Comparison of ENCODE assay signal across 2 cellular contexts in the genomic region with DNA sequence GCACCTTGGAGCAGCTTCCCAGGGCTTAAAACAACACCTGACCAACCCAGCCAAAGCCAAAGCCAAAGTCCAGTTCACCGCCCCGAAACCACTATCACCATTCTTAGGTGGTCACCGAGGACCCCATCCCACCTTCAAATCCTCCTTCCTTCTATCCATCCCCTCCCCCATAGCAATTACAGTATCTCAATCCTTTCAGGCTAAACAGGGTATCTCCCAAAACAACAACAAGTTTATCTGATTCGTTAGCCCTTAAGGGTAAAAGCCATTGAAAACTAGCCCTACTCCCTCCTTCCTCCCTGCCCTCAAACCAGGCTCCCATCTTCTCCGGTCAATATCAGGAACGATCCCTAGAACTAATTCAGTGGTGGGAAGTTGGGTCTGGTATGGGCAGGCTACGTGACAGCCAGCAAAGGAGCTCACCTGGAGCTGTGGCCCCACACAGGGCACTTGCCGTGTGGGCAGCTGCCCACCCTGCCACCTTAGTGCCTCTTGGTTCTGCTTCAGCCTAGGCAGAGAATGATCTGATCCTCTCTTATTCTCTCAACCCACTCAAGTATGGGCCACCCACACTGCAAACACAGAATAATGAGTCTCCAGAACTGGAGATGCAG.
TF ChIP-seq lines count a peak whose summit lies in the region.

No MANE protein-coding gene starts in this region.

TF ChIP-seq in A549, 52 proteins besides CTCF, POLR2A, EP300 and RAD21:
- TF ChIP-seq, protein P1, sequence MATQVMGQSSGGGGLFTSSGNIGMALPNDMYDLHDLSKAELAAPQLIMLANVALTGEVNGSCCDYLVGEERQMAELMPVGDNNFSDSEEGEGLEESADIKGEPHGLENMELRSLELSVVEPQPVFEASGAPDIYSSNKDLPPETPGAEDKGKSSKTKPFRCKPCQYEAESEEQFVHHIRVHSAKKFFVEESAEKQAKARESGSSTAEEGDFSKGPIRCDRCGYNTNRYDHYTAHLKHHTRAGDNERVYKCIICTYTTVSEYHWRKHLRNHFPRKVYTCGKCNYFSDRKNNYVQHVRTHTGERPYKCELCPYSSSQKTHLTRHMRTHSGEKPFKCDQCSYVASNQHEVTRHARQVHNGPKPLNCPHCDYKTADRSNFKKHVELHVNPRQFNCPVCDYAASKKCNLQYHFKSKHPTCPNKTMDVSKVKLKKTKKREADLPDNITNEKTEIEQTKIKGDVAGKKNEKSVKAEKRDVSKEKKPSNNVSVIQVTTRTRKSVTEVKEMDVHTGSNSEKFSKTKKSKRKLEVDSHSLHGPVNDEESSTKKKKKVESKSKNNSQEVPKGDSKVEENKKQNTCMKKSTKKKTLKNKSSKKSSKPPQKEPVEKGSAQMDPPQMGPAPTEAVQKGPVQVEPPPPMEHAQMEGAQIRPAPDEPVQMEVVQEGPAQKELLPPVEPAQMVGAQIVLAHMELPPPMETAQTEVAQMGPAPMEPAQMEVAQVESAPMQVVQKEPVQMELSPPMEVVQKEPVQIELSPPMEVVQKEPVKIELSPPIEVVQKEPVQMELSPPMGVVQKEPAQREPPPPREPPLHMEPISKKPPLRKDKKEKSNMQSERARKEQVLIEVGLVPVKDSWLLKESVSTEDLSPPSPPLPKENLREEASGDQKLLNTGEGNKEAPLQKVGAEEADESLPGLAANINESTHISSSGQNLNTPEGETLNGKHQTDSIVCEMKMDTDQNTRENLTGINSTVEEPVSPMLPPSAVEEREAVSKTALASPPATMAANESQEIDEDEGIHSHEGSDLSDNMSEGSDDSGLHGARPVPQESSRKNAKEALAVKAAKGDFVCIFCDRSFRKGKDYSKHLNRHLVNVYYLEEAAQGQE (IDR thresholded peaks at IDR 0.05): no peak
- TF ChIP-seq CBX8 (IDR thresholded peaks at IDR 0.05) (no peak), HEYL (CRISPR knock-in tag; IDR thresholded peaks at IDR 0.05) (no peak), FOSB (CRISPR knock-in tag; IDR thresholded peaks at IDR 0.05) (no peak), MYC (IDR thresholded peaks at IDR 0.05; ENCODE audit: borderline replicate concordance, low read length) (no peak), MAFK (IDR thresholded peaks at IDR 0.05; ENCODE audit: partially characterized antibody) (no peak), TP53 (CRISPR knock-in tag; IDR thresholded peaks at IDR 0.05) (no peak), CHD4 (IDR thresholded peaks at IDR 0.05; ENCODE audit: borderline replicate concordance) (no peak), RFX5 (IDR thresholded peaks at IDR 0.05) (no peak), CEBPB (IDR thresholded peaks at IDR 0.05) (no peak), SMC3 (IDR thresholded peaks at IDR 0.05) (no peak)
- TF ChIP-seq, protein P2, sequence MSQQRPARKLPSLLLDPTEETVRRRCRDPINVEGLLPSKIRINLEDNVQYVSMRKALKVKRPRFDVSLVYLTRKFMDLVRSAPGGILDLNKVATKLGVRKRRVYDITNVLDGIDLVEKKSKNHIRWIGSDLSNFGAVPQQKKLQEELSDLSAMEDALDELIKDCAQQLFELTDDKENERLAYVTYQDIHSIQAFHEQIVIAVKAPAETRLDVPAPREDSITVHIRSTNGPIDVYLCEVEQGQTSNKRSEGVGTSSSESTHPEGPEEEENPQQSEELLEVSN (IDR thresholded peaks at IDR 0.05; ENCODE audit: borderline replicate concordance, low read depth): no peak
- TF ChIP-seq, protein P3, sequence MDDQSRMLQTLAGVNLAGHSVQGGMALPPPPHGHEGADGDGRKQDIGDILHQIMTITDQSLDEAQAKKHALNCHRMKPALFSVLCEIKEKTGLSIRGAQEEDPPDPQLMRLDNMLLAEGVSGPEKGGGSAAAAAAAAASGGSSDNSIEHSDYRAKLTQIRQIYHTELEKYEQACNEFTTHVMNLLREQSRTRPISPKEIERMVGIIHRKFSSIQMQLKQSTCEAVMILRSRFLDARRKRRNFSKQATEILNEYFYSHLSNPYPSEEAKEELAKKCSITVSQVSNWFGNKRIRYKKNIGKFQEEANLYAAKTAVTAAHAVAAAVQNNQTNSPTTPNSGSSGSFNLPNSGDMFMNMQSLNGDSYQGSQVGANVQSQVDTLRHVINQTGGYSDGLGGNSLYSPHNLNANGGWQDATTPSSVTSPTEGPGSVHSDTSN (IDR thresholded peaks at IDR 0.05): no peak
- TF ChIP-seq, protein P4, sequence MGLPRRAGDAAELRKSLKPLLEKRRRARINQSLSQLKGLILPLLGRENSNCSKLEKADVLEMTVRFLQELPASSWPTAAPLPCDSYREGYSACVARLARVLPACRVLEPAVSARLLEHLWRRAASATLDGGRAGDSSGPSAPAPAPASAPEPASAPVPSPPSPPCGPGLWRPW (IDR thresholded peaks at IDR 0.05): no peak

TF ChIP-seq in HCT116, 20 proteins besides CTCF, POLR2A, EP300 and RAD21 (continued from another document):
- TF ChIP-seq, protein P1 (IDR thresholded peaks at IDR 0.05; ENCODE audit: low read depth): no peak
- TF ChIP-seq SP1 (IDR thresholded peaks at IDR 0.05; ENCODE audit: low read depth) (no peak), YY1 (IDR thresholded peaks at IDR 0.05; ENCODE audit: extremely low read depth, insufficient replicate concordance, low read depth, low read length) (no peak), EGR1 (IDR thresholded peaks at IDR 0.05; ENCODE audit: low read depth) (no peak), ZNF274 (IDR thresholded peaks at IDR 0.05; ENCODE audit: low read depth, low read length) (no peak), ELF1 (IDR thresholded peaks at IDR 0.05; ENCODE audit: borderline replicate concordance, low read depth) (no peak), SRF (IDR thresholded peaks at IDR 0.05; ENCODE audit: low read depth) (no peak), POLR2AphosphoS5 (IDR thresholded peaks at IDR 0.05; ENCODE audit: low read depth, low read length) (no peak), JUND (IDR thresholded peaks at IDR 0.05) (no peak)
- TF ChIP-seq, protein P5, sequence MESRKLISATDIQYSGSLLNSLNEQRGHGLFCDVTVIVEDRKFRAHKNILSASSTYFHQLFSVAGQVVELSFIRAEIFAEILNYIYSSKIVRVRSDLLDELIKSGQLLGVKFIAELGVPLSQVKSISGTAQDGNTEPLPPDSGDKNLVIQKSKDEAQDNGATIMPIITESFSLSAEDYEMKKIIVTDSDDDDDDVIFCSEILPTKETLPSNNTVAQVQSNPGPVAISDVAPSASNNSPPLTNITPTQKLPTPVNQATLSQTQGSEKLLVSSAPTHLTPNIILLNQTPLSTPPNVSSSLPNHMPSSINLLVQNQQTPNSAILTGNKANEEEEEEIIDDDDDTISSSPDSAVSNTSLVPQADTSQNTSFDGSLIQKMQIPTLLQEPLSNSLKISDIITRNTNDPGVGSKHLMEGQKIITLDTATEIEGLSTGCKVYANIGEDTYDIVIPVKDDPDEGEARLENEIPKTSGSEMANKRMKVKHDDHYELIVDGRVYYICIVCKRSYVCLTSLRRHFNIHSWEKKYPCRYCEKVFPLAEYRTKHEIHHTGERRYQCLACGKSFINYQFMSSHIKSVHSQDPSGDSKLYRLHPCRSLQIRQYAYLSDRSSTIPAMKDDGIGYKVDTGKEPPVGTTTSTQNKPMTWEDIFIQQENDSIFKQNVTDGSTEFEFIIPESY (IDR thresholded peaks at IDR 0.05; ENCODE audit: extremely low read depth, insufficient replicate concordance, low read length): no peak
